In the genomic region with DNA sequence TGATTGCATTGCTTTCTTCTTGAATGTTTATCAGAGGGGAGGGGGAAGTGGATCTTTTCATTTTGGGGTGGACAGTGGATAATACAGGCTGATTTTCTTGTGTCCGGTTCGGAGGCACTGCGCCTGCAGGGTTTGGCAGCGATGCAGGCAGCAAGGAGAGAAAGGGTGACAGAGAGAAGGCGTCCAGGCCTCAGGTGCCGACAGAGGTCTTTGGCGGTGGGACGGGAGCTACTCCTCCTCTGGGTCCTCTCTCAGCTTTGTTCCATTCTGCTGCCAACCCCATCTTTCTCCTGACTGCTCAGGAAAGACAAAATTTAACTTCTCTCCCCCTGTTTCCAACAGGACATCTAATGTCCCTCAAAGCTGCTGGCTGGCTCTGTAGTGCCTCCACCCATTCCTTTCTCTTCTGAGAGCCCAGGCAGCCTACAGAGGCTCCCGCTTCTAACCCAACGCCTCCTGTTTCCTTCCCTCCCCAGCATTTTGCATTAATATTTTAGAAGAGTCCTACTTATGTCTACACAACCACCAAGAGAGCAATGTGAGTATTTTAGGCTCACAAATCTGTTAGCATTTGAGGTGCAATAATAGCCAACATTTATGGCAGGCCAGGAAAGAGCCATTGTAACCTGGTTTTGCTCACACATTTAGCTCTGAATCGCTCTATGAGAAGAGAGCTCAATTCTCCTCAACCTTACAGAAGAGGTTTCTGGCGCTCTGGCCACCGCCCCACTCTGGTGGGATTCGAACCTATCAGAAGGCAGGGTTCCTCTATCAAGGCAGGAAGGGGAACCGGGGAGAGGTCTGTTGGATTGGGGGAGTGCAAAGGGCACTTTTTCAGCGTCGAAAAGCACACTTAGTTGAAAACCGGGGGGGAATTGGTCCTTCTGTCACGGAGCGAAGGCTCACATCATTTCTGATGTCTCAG, we compare ENCODE assay signal across 29 cellular contexts. TPM values are rescaled to one million over a fixed set of nuclear protein-coding genes. Genes with fewer than 3 reads are reported as not detected.
DNase-seq lines count a peak whose midpoint lies in the region; ATAC-seq and TF ChIP-seq lines count a peak whose summit lies in the region.
"Had no signal": no experiment of that assay in that cellular context is flagged by ENCODE, and none has a peak within 500 bp of the region (broad histone marks: within the 10 kb centered on the region; RNA-seq: fewer than 3 reads in every experiment).

No MANE protein-coding gene starts in this region.

- H3K27ac Mint-ChIP-seq in HFFc6: peak overlapping the region; percentile 92
- H3K27ac Mint-ChIP-seq: activated CD8-positive, alpha-beta T cell treated with anti-CD3 and anti-CD28 coated beads, Interleukin-2, amount 10 ng/mL, durations not matched to agents 7 days and 5 days; activated naive CD4-positive, alpha-beta T cell treated with anti-CD3 and anti-CD28 coated beads, Interleukin-2, amount 50 U/mL, for 72 hours; activated T-helper 2 cell treated with anti-CD3 and anti-CD28 coated beads, Interferon-gamma antibody, Interleukin-2, Interleukin-4, amounts not matched to agents 10 μg/mL and 5 μg/mL and 100 μg/mL, durations not matched to agents 14 hours and 24 hours and 36 hours; nephron progenitor cell; stimulated activated memory B cell treated with anti-CD40 and anti-IgM and Interleukin-4, amounts not matched to agents 10 μg/mL and 1 μg/mL and 100 μg/mL, for 72 hours had no signal

- H3K9me3 Mint-ChIP-seq in HFFc6: no peaks in the 10 kb centered on the region
- H3K9me3 Mint-ChIP-seq: activated naive CD4-positive, alpha-beta T cell treated with anti-CD3 and anti-CD28 coated beads, Interleukin-2, amount 50 U/mL, for 72 hours; activated T-helper 2 cell treated with anti-CD3 and anti-CD28 coated beads, Interferon-gamma antibody, Interleukin-2, Interleukin-4, amounts not matched to agents 10 μg/mL and 5 μg/mL and 100 μg/mL, durations not matched to agents 14 hours and 24 hours and 36 hours; nephron progenitor cell; stimulated activated memory B cell treated with anti-CD40 and anti-IgM and Interleukin-4, amounts not matched to agents 10 μg/mL and 1 μg/mL and 100 μg/mL, for 72 hours had no signal

- peaks cover 10% of the 10 kb centered on the region for H3K36me3 Mint-ChIP-seq in HFFc6 (ENCODE audit: low read depth)
- H3K36me3 Mint-ChIP-seq: stimulated activated memory B cell treated with anti-CD40 and anti-IgM and Interleukin-4, amounts not matched to agents 10 μg/mL and 1 μg/mL and 100 μg/mL, for 72 hours had no signal

- peaks cover 51% of the 10 kb centered on the region for H3K4me1 Mint-ChIP-seq in HFFc6 (ENCODE audit: low read depth)
- H3K4me1 Mint-ChIP-seq: nephron progenitor cell had no signal

- TF ChIP-seq CTCF in GM10266 (IDR thresholded peaks at IDR 0.05; ENCODE audit: control insufficient read depth, insufficient read depth, low read depth, missing control alignments) (no peak), HFFc6 (IDR thresholded peaks at IDR 0.05) (no peak), foreskin fibroblast (IDR thresholded peaks at IDR 0.05; ENCODE audit: low read depth, low read length) (no peak)

- H3K4me3 Mint-ChIP-seq in HFFc6: peak overlapping the region; percentile 99
- H3K4me3 Mint-ChIP-seq: activated CD8-positive, alpha-beta T cell treated with anti-CD3 and anti-CD28 coated beads, Interleukin-2, amount 10 ng/mL, durations not matched to agents 7 days and 5 days; nephron progenitor cell; stimulated activated memory B cell treated with anti-CD40 and anti-IgM and Interleukin-4, amounts not matched to agents 10 μg/mL and 1 μg/mL and 100 μg/mL, for 72 hours had no signal

- DNase-seq in GM10266 (ENCODE audit: extremely low spot score) (peak; percentile 9), HFFc6 (no peak), foreskin fibroblast (peak in 1 of 2 donors; percentile 62), retina (peak; percentile 29), iPS-NIHi11 (ENCODE audit: low spot score) (no peak), COR-L47 (lab: John Stamatoyannopoulos, UW) (no peak), NK-92 (lab: John Stamatoyannopoulos, UW; ENCODE audit: unreplicated experiment) (no peak)
- DNase-seq: activated CD4-positive, alpha-beta T cell treated with anti-CD3 and anti-CD28 coated beads for 1 hour; activated CD8-positive, alpha-beta T cell treated with anti-CD3 and anti-CD28 coated beads, Interleukin-2, amount 10 ng/mL, durations not matched to agents 7 days and 5 days; effector CD4-positive, alpha-beta T cell; erythroblast; HCEC 1CT; kidney; NCI-H1436; NCI-H2081 treated with DMSO at 0.1 percent for 48 hours; NCI-H82; nephron progenitor cell; RPMI8226; stimulated activated CD4-positive, alpha-beta T cell treated with anti-CD3 and anti-CD28 coated beads, Interleukin-4, amount 100 ng/mL, for 4 hours; substantia nigra had no signal

- H3K4me3 ChIP-seq in foreskin fibroblast (ENCODE audit: low read depth in 1 of 2, low read length in 2 of 2): peak overlapping the region; percentile 75 to 91
- H3K4me3 ChIP-seq: SK-N-MC had no signal

- no peak for ATAC-seq in GM19351 (IDR thresholded peaks at IDR 0.05; ENCODE audit: unreplicated experiment)
- ATAC-seq: activated CD8-positive, alpha-beta T cell treated with anti-CD3 and anti-CD28 coated beads, Interleukin-2, amount 10 ng/mL, durations not matched to agents 7 days and 5 days; activated naive CD4-positive, alpha-beta T cell treated with anti-CD3 and anti-CD28 coated beads, Interleukin-2, amount 50 U/mL, for 72 hours; sciatic nerve; stimulated activated memory B cell treated with anti-CD40 and anti-IgM and Interleukin-4, amounts not matched to agents 10 μg/mL and 1 μg/mL and 100 μg/mL, for 72 hours had no signal

- H3K27me3 Mint-ChIP-seq in HFFc6 (ENCODE audit: insufficient read depth): peaks cover 7% of the 10 kb centered on the region

RNA-seq across cellular contexts. Expression of a gene that starts 7.1 kb away (rescaled TPM):
- 10 to 100 TPM; 20.7 to 27.8 (median 24.3) TPM for total RNA-seq in HFFc6 (2021; fragmentation: NEBNext Ultra II Directional; extraction: Animal tissue kit (Norgen Biotek cat#: 25700))
- total RNA-seq: activated CD8-positive, alpha-beta T cell treated with anti-CD3 and anti-CD28 coated beads, Interleukin-2, amount 10 ng/mL, durations not matched to agents 7 days and 5 days; activated naive CD4-positive, alpha-beta T cell treated with anti-CD3 and anti-CD28 coated beads, Interleukin-2, amount 50 U/mL, for 72 hours; activated T-helper 2 cell treated with anti-CD3 and anti-CD28 coated beads, Interferon-gamma antibody, Interleukin-2, Interleukin-4, amounts not matched to agents 10 μg/mL and 5 μg/mL and 100 μg/mL, durations not matched to agents 14 hours and 24 hours and 36 hours; frontal cortex; kidney; lung microvascular endothelial cell; sciatic nerve; T-helper 1 cell treated with Interleukin-12 subunit alpha and Interleukin-12 subunit beta and Interleukin-4 antibody, amounts not matched to agents 30 ng/mL and 1 ng/mL, for 36 hours had no signal

Comparison
In these comparisons a context has a peak if more than half of its experiments do, and no peak if none do; other contexts are left out.
1. DNase-seq: peak in GM10266 (single experiment) and retina (single experiment); none in HFFc6 (single experiment), iPS-NIHi11 (single experiment), COR-L47 (single experiment) and NK-92 (single experiment).